18 cellular contexts compared by ENCODE assay signal in genomic region chr2:112008910-112009485, GRCh38. TPM values are rescaled to one million over a fixed set of nuclear protein-coding genes. Genes with fewer than 3 reads are reported as not detected.
DNase-seq lines count a peak whose midpoint lies in the region; ATAC-seq, FAIRE-seq and TF ChIP-seq lines count a peak whose summit lies in the region.
"Had no signal": no experiment of that assay in that cellular context is flagged by ENCODE, and none has a peak within 500 bp of the region (broad histone marks: within the 10 kb centered on the region; RNA-seq: fewer than 3 reads in every experiment).

No MANE protein-coding gene starts in this region.

- BruUV-seq in IMR-90 (replicated peaks; lab: Mats Ljungman, UMichigan), result no TSS peak

- no peak overlapping the region for H2AFZ ChIP-seq in IMR-90 (replicated peaks; ENCODE audit: low read length, poor library complexity)
- H2AFZ ChIP-seq: GM23338 had no signal

- ATAC-seq in A549 (no peak), IMR-90 (ENCODE audit: low read depth) (no peak)
- ATAC-seq: GM23338, HCT116 had no signal

- H2AK5ac ChIP-seq in IMR-90 (ENCODE audit: low read depth, low read length), result no peak overlapping the region

- no peak overlapping the region for H2BK120ac ChIP-seq in IMR-90 (ENCODE audit: low read depth, low read length)

- H3K9me3 Mint-ChIP-seq in CD8-positive, alpha-beta memory T cell, result peaks cover 0 to 1% (median 0%) of the 10 kb centered on the region in 5 donors
- H3K9me3 Mint-ChIP-seq: CD4-positive, alpha-beta memory T cell; GM23338; H9 had no signal

- H2BK15ac ChIP-seq in IMR-90 (ENCODE audit: low read depth, low read length), result no peak overlapping the region

- no peaks in the 10 kb centered on the region for H4K20me1 ChIP-seq in IMR-90 (ENCODE audit: insufficient read depth, low read length)

- H3K27ac Mint-ChIP-seq in CD8-positive, alpha-beta memory T cell, result no peak overlapping the region
- H3K27ac Mint-ChIP-seq: CD4-positive, alpha-beta memory T cell; GM23338 had no signal

- dilution Hi-C loops in IMR-90 (cut with HindIII; ENCODE audit: low sequenced_read_pairs, unreplicated experiment), result no loop called here

- H3K4ac ChIP-seq in IMR-90 (ENCODE audit: low read depth, low read length), result no peak overlapping the region

- no peak overlapping the region for H3K14ac ChIP-seq in IMR-90 (replicated peaks; ENCODE audit: low read depth, low read length)

- H3K4me3 Mint-ChIP-seq in CD8-positive, alpha-beta memory T cell, result no peak overlapping the region
- H3K4me3 Mint-ChIP-seq: CD4-positive, alpha-beta memory T cell; GM23338; H9 had no signal

- POLR2A ChIA-PET in A549 (lab: Yijun Ruan, JAX) (interaction anchor here (0.6 kb wide), 1 partner anchor 511 kb away, joined by 7 read pairs; no protein-coding TSS in a partner anchor), IMR-90 (lab: Charles Lee; ENCODE audit: unreplicated experiment) (no interaction called here)
- POLR2A ChIA-PET in CD8-positive, alpha-beta memory T cell (lab: Charles Lee), result no interaction called here

- no peak overlapping the region for H4K91ac ChIP-seq in IMR-90 (ENCODE audit: insufficient read depth, low read depth, low read length)

- no peak overlapping the region for H3K18ac ChIP-seq in IMR-90 (ENCODE audit: low read depth, low read length)

- H3K36me3 ChIP-seq in IMR-90 (ENCODE audit: control insufficient read depth, insufficient read depth, low read length) (no peaks in the 10 kb centered on the region), esophagus squamous epithelium (peaks cover 0 to 45% (median 0%) of the 10 kb centered on the region in 3 donors)
- no peaks in the 10 kb centered on the region for H3K36me3 ChIP-seq in CD8-positive, alpha-beta memory T cell (ENCODE audit: insufficient read depth, low read length)

- no peak overlapping the region for H3K9ac ChIP-seq in IMR-90 (ENCODE audit: low read depth, low read length)

- H3K4me2 ChIP-seq in A549, result no peak overlapping the region
- no peak overlapping the region for H3K4me2 ChIP-seq in IMR-90 (ENCODE audit: low read depth, low read length)
- H3K4me2 ChIP-seq: GM23338 had no signal

- H4K5ac ChIP-seq in IMR-90 (ENCODE audit: low read depth, low read length), result no peak overlapping the region

- H3K27me3 ChIP-seq in IMR-90 (ENCODE audit: control insufficient read depth, insufficient read depth, low read length) (peaks cover 11% of the 10 kb centered on the region), esophagus squamous epithelium (no peaks in the 10 kb centered on the region)
- H3K27me3 ChIP-seq in CD8-positive, alpha-beta memory T cell (ENCODE audit: insufficient read depth, low read length, poor library complexity, severe bottlenecking), result no peaks in the 10 kb centered on the region

- FAIRE-seq in A549 (lab: Jason Lieb, UNC), result no peak
- FAIRE-seq: D721Med, GM12891, GM18507 had no signal

- no peaks in the 10 kb centered on the region for H3K9me1 ChIP-seq in IMR-90 (ENCODE audit: insufficient read depth, low read length)

- H3K23ac ChIP-seq in IMR-90 (ENCODE audit: low read depth, low read length), result no peak overlapping the region

- H3K4me1 ChIP-seq in A549 (no peaks in the 10 kb centered on the region), IMR-90 (ENCODE audit: control insufficient read depth, insufficient read depth, low read length) (no peaks in the 10 kb centered on the region), esophagus squamous epithelium (peaks cover 6 to 44% (median 7%) of the 10 kb centered on the region in 3 donors)
- H3K4me1 ChIP-seq in CD8-positive, alpha-beta memory T cell (ENCODE audit: insufficient read depth, low read length), result no peaks in the 10 kb centered on the region

- no peak overlapping the region for H2BK5ac ChIP-seq in IMR-90 (ENCODE audit: low read depth, low read length, poor library complexity, severe bottlenecking)

- intact Hi-C loops in IMR-90 (cut with micrococcal nuclease) (no loop called here), esophagus squamous epithelium (cut with DNase I) (no loop called here)

- H3K27ac ChIP-seq in A549 (no peak overlapping the region), IMR-90 (ENCODE audit: insufficient read depth, low read length) (no peak overlapping the region), esophagus squamous epithelium (no peak overlapping the region)
- no peak overlapping the region for H3K27ac ChIP-seq in CD8-positive, alpha-beta memory T cell (ENCODE audit: low read depth, low read length)

- H3K27me3 Mint-ChIP-seq in CD8-positive, alpha-beta memory T cell, result peaks cover 2 to 7% of the 10 kb centered on the region in 2 donors
- H3K27me3 Mint-ChIP-seq: CD4-positive, alpha-beta memory T cell had no signal

- H3K36me3 Mint-ChIP-seq in CD8-positive, alpha-beta memory T cell, result no peaks in the 10 kb centered on the region
- H3K36me3 Mint-ChIP-seq: CD4-positive, alpha-beta memory T cell had no signal

- WGBS in A549 (ENCODE audit: missing lambda C conversion rate), result 72% methylated on average over 2 of the region's 2 CpGs
- 76% methylated on average over 2 of the region's 2 CpGs; no CpG with 5 or more reads in 1 of the 2 experiments for whole genome bisulfite sequencing in IMR-90 (ENCODE audit: extremely low coverage in 2 of 2, insufficient read length in 1 of 2), 2 experiments
- WGBS in esophagus squamous epithelium, 2 donors, result 69 to 72% methylated on average over 2 of the region's 2 CpGs

- CTCF ChIA-PET in A549 (lab: Yijun Ruan, JAX), result interaction anchor here (1.0 to 1.1 kb wide), 2 partner anchors 18 to 121 kb away, joined by 3 to 6 read pairs; no protein-coding TSS in a partner anchor
- CTCF ChIA-PET in IMR-90 (lab: Yijun Ruan, JAX), result no interaction called here
- CTCF ChIA-PET in CD8-positive, alpha-beta memory T cell (lab: Charles Lee), result no interaction called here

- in situ Hi-C loops in IMR-90 (cut with MboI; ENCODE audit: low sequenced_read_pairs), result no loop called here

- H3K4me3 ChIP-seq in A549 (no peak overlapping the region), IMR-90 (ENCODE audit: insufficient read depth, low read depth, low read length) (no peak overlapping the region), esophagus squamous epithelium (no peak overlapping the region)
- H3K4me3 ChIP-seq in CD8-positive, alpha-beta memory T cell (ENCODE audit: low read length), result no peak overlapping the region
- H3K4me3 ChIP-seq: GM23338 had no signal

- H3K9me3 ChIP-seq in A549 (no peaks in the 10 kb centered on the region), IMR-90 (ENCODE audit: control insufficient read depth, insufficient read depth, low read length) (no peaks in the 10 kb centered on the region), esophagus squamous epithelium (no peaks in the 10 kb centered on the region)
- H3K9me3 ChIP-seq in CD8-positive, alpha-beta memory T cell (ENCODE audit: low read length), result no peaks in the 10 kb centered on the region

- no peak for TF ChIP-seq EP300 in A549 (IDR thresholded peaks at IDR 0.05)

- H3K79me1 ChIP-seq in IMR-90 (ENCODE audit: low read depth in 1 of 2, low read length in 2 of 2), result no peaks in the 10 kb centered on the region

- H4K8ac ChIP-seq in IMR-90 (ENCODE audit: low read depth in 2 of 2, low read length in 2 of 2), result no peak overlapping the region

- H3K56ac ChIP-seq in IMR-90 (ENCODE audit: extremely low read depth, insufficient read depth, low read length), result no peak overlapping the region

- H2BK20ac ChIP-seq in IMR-90 (ENCODE audit: low read depth, low read length), result no peak overlapping the region

- no peaks in the 10 kb centered on the region for H3K4me1 Mint-ChIP-seq in CD8-positive, alpha-beta memory T cell
- H3K4me1 Mint-ChIP-seq: CD4-positive, alpha-beta memory T cell; GM23338; H9 had no signal

- TF ChIP-seq CTCF in A549 (IDR thresholded peaks at IDR 0.05) (no peak), IMR-90 (conservative IDR thresholded peaks at IDR 0.05; ENCODE audit: low read depth, low read length) (no peak), esophagus squamous epithelium (IDR thresholded peaks at IDR 0.05) (no peak)

- TF ChIP-seq RAD21 in A549 (conservative IDR thresholded peaks at IDR 0.05 in 1 of 2, IDR thresholded peaks at IDR 0.05 in 1 of 2) (no peak), IMR-90 (IDR thresholded peaks at IDR 0.05; ENCODE audit: low read length) (no peak)

- no peak overlapping the region for H2AK9ac ChIP-seq in IMR-90 (replicated peaks; ENCODE audit: low read depth, low read length, poor library complexity)

- TF ChIP-seq POLR2A in A549 (IDR thresholded peaks at IDR 0.05; ENCODE audit: low read length) (no peak), IMR-90 (IDR thresholded peaks at IDR 0.05; ENCODE audit: low read depth, low read length) (no peak), esophagus squamous epithelium (IDR thresholded peaks at IDR 0.05) (no peak)

- DNase-seq in A549 (ENCODE audit: low read depth in 1 of 2, low spot score in 1 of 2) (no peak), IMR-90 (no peak), foreskin melanocyte (peak; percentile 72), esophagus squamous epithelium (lab: John Stamatoyannopoulos, UW) (no peak), hippocampal formation (lab: John Stamatoyannopoulos, UW) (no peak)
- DNase-seq in CD8-positive, alpha-beta memory T cell, result no peak
- DNase-seq: 8988T; C1 segment of cervical spinal cord; CD4-positive, alpha-beta memory T cell; DMS 273 treated with DMSO at 0.1 percent for 48 hours; DMS79; GF-D8; H9 had no signal

TF ChIP-seq in A549, 52 proteins besides CTCF, POLR2A, EP300 and RAD21:
- TF ChIP-seq MAFK (IDR thresholded peaks at IDR 0.05; ENCODE audit: partially characterized antibody), result peak; percentile 85
- TF ChIP-seq MAZ (IDR thresholded peaks at IDR 0.05; ENCODE audit: borderline replicate concordance, low read depth, low read length), result no peak

TF ChIP-seq in IMR-90, 13 proteins besides CTCF, POLR2A, EP300 and RAD21:
- peak; percentile 81 for TF ChIP-seq MAFK (IDR thresholded peaks at IDR 0.05; ENCODE audit: low read depth, low read length)
- TF ChIP-seq CEBPB (IDR thresholded peaks at IDR 0.05; ENCODE audit: low read depth, low read length), result no peak

RNA-seq across cellular contexts. Expression of gene TMEM87B, which starts 46.1 kb away (rescaled TPM):
- polyA plus RNA-seq in A549 (2011; rRNA removed), result 18.8 and 27.0 TPM in 2 replicates
- polyA plus RNA-seq in A549 (2012; cell fraction: cytosol; rRNA removed), result 3.1 and 3.4 TPM in 2 replicates
- 5.4 and 7.5 TPM in 2 replicates for polyA plus RNA-seq in A549 (2012; cell fraction: nucleus; rRNA removed)
- 12.1 to 15.9 TPM (median 12.3 TPM) in 3 replicates for polyA plus RNA-seq in A549 (2017; fragmentation: RNase III; extraction: RNeasy Plus Mini Kit Qiagen cat#74134 plus additional on column Dnase treatment)
- 8.6 and 10.5 TPM in 2 replicates for polyA minus RNA-seq in A549 (2011; rRNA and poly(A)+ RNA removed)
- 6.3 and 16.9 TPM in 2 replicates for total RNA-seq in IMR-90 (2012; rRNA removed)
- 8.8 and 12.5 TPM in 2 replicates for polyA plus RNA-seq in IMR-90 (2012; rRNA removed)
- polyA plus RNA-seq in IMR-90 (2012; cell fraction: cytosol; rRNA removed), result 2.8 and 3.4 TPM in 2 replicates
- 7.8 and 22.3 TPM in 2 replicates for polyA plus RNA-seq in IMR-90 (2012; cell fraction: nucleus; rRNA removed; ENCODE audit: low replicate concordance)
- 10 to 100 TPM; 16.8 to 17.3 TPM for total RNA-seq in CD8-positive, alpha-beta memory T cell
- polyA plus RNA-seq in CD8-positive, alpha-beta memory T cell, result 12.9 TPM
- 10 to 100 TPM; 17.7 to 30.0 (median 23.6) TPM for total RNA-seq in esophagus squamous epithelium
